ENCODE assay signal across 14 cellular contexts in the genomic region with DNA sequence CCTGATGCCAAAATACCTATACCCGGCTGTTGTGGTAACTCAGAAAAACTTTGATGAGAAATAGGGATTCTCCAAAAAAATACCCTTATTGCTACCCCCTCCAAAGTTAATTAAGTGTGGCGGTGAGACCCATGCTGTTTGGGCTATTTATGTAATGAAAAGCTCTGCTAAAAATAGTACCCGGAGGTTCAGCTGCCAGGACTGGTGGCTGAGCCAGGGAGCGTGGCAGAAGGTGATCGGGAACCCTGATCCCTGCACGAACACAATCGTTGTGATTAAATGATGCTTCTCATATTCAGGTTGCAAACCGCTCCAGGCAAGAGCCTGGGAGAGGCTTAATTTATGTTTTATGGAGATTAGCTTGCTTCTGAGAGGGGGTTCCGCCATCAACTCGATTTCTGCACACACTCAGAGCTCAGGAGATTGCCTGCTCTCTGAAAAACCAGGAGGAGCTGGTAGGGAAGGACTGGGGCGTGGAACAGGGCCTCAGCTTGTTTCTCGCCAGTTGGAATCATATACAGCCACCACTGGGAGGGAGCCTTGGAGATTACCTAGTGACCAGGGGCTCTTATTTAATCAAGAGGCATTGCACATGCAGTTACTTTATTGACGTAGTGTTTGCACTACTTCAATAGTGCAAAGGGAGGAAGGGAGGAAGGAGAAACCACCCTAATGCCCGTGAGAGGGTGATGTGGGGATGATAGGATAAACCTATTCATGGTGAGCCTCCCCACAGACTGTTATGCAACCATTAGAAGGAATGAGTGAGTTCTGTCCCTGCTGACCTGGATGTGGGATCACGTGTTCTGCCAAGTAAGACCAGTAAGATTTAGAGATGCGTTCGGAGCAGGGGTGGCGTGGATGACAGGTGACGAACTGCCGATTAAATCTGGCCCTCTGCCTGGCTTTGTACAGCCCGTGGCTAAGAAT. TPM values are rescaled to one million over a fixed set of nuclear protein-coding genes. Genes with fewer than 3 reads are reported as not detected.
DNase-seq lines count a peak whose midpoint lies in the region; ATAC-seq and TF ChIP-seq lines count a peak whose summit lies in the region.
"Had no signal": no experiment of that assay in that cellular context is flagged by ENCODE, and none has a peak within 500 bp of the region (broad histone marks: within the 10 kb centered on the region; RNA-seq: fewer than 3 reads in every experiment).

No MANE protein-coding gene starts in this region.

- no peak for ATAC-seq in CD4-positive, CD25-positive, alpha-beta regulatory T cell (ENCODE audit: low read depth in 2 of 2)
- ATAC-seq in foreskin keratinocyte (peak; percentile 13), GM19463 (IDR thresholded peaks at IDR 0.05; ENCODE audit: unreplicated experiment) (no peak)

- no peaks in the 10 kb centered on the region for H3K27me3 ChIP-seq in CD4-positive, CD25-positive, alpha-beta regulatory T cell (ENCODE audit: control insufficient read depth, insufficient read depth, low read length)
- H3K27me3 ChIP-seq in foreskin keratinocyte = peaks cover 21% of the 10 kb centered on the region
- H3K27me3 ChIP-seq: brain microvascular endothelial cell had no signal

- no peak overlapping the region for H3K4me3 Mint-ChIP-seq in CD4-positive, CD25-positive, alpha-beta regulatory T cell
- H3K4me3 Mint-ChIP-seq in nephron progenitor cell = no peak overlapping the region
- H3K4me3 Mint-ChIP-seq: activated naive CD4-positive, alpha-beta T cell treated with anti-CD3 and anti-CD28 coated beads for 36 hours; stimulated activated naive CD8-positive, alpha-beta T cell treated with anti-CD3 and anti-CD28 coated beads, Interleukin-15, Interleukin-2, amounts not matched to agents 100 ng/mL and 50 ng/mL, for 24 hours had no signal

- no peaks in the 10 kb centered on the region for H3K4me1 ChIP-seq in CD4-positive, CD25-positive, alpha-beta regulatory T cell (ENCODE audit: control insufficient read depth, insufficient read depth, low read length, poor library complexity, severe bottlenecking)
- no peaks in the 10 kb centered on the region for H3K4me1 ChIP-seq in foreskin keratinocyte

- TF ChIP-seq CTCF in foreskin keratinocyte (conservative IDR thresholded peaks at IDR 0.05) = no peak
- TF ChIP-seq CTCF in nephron progenitor cell (IDR thresholded peaks at IDR 0.05) = no peak

- no peaks in the 10 kb centered on the region for H3K9me3 Mint-ChIP-seq in CD4-positive, CD25-positive, alpha-beta regulatory T cell
- no peaks in the 10 kb centered on the region for H3K9me3 Mint-ChIP-seq in nephron progenitor cell
- H3K9me3 Mint-ChIP-seq: activated naive CD4-positive, alpha-beta T cell treated with anti-CD3 and anti-CD28 coated beads for 36 hours; stimulated activated naive CD8-positive, alpha-beta T cell treated with anti-CD3 and anti-CD28 coated beads, Interleukin-15, Interleukin-2, amounts not matched to agents 100 ng/mL and 50 ng/mL, for 24 hours had no signal

- no peak overlapping the region for H3K4me3 ChIP-seq in CD4-positive, CD25-positive, alpha-beta regulatory T cell (ENCODE audit: low read depth, low read length)
- H3K4me3 ChIP-seq: smooth muscle cell had no signal

- peaks cover 0 to 49% (median 18%) of the 10 kb centered on the region in 4 donors for H3K4me1 Mint-ChIP-seq in CD4-positive, CD25-positive, alpha-beta regulatory T cell
- H3K4me1 Mint-ChIP-seq in nephron progenitor cell = peaks cover 28% of the 10 kb centered on the region

- DNase-seq in CD4-positive, CD25-positive, alpha-beta regulatory T cell = no peak
- DNase-seq in NCI-H69 (lab: John Stamatoyannopoulos, UW) (peak; percentile 58), foreskin keratinocyte (peak; percentile 23 to 38), nephron progenitor cell (no peak), NCI-H748 (lab: John Stamatoyannopoulos, UW; ENCODE audit: unreplicated experiment) (no peak), NCI-H1105 (lab: John Stamatoyannopoulos, UW) (no peak)
- no peak for DNase-seq in stimulated activated CD4-positive, alpha-beta T cell treated with anti-CD3 and anti-CD28 coated beads, Interleukin-4, amount 100 ng/mL, for 1 hour
- DNase-seq: activated CD4-positive, alpha-beta T cell treated with anti-CD3 and anti-CD28 coated beads for 4 hours; activated naive CD4-positive, alpha-beta T cell treated with anti-CD3 and anti-CD28 coated beads for 36 hours; brain microvascular endothelial cell; H7 had no signal

- no peaks in the 10 kb centered on the region for H3K27me3 Mint-ChIP-seq in CD4-positive, CD25-positive, alpha-beta regulatory T cell
- peaks cover 29% of the 10 kb centered on the region for H3K27me3 Mint-ChIP-seq in nephron progenitor cell (ENCODE audit: low read depth, poor library complexity)
- H3K27me3 Mint-ChIP-seq: stimulated activated naive CD8-positive, alpha-beta T cell treated with anti-CD3 and anti-CD28 coated beads, Interleukin-15, Interleukin-2, amounts not matched to agents 100 ng/mL and 50 ng/mL, for 24 hours had no signal

- H3K27ac Mint-ChIP-seq in CD4-positive, CD25-positive, alpha-beta regulatory T cell = peak overlapping the region; percentile 16 to 84 (median 40)
- peak overlapping the region; percentile 62 for H3K27ac Mint-ChIP-seq in nephron progenitor cell
- H3K27ac Mint-ChIP-seq: activated naive CD4-positive, alpha-beta T cell treated with anti-CD3 and anti-CD28 coated beads for 36 hours; stimulated activated naive CD8-positive, alpha-beta T cell treated with anti-CD3 and anti-CD28 coated beads, Interleukin-15, Interleukin-2, amounts not matched to agents 100 ng/mL and 50 ng/mL, for 24 hours had no signal

- peaks cover 35% of the 10 kb centered on the region for H3K36me3 Mint-ChIP-seq in CD4-positive, CD25-positive, alpha-beta regulatory T cell
- H3K36me3 Mint-ChIP-seq in nephron progenitor cell (ENCODE audit: low read depth) = no peaks in the 10 kb centered on the region

- peaks cover 33% of the 10 kb centered on the region for H3K36me3 ChIP-seq in CD4-positive, CD25-positive, alpha-beta regulatory T cell (ENCODE audit: control insufficient read depth, insufficient read depth, low read length)
- H3K36me3 ChIP-seq: brain microvascular endothelial cell had no signal

- no peak overlapping the region for H3K27ac ChIP-seq in CD4-positive, CD25-positive, alpha-beta regulatory T cell (ENCODE audit: insufficient read depth, low read length, poor library complexity, severe bottlenecking)
- no peak overlapping the region for H3K27ac ChIP-seq in foreskin keratinocyte
- H3K27ac ChIP-seq: brain microvascular endothelial cell had no signal

- no peaks in the 10 kb centered on the region for H3K9me3 ChIP-seq in CD4-positive, CD25-positive, alpha-beta regulatory T cell (ENCODE audit: control insufficient read depth in 2 of 2, low read length in 2 of 2)

RNA-seq across cellular contexts. Expression of a gene that starts 23.4 kb away (rescaled TPM):
- 7.0 TPM for total RNA-seq in CD4-positive, CD25-positive, alpha-beta regulatory T cell
- 1 to 10 TPM; 1.6 to 3.6 (median 1.9) TPM for polyA plus RNA-seq in CD4-positive, CD25-positive, alpha-beta regulatory T cell
- total RNA-seq in foreskin keratinocyte = not detected in 2 replicates
- not detected in 2 replicates for polyA plus RNA-seq in foreskin keratinocyte

Comparison
In these comparisons a context has a peak if more than half of its experiments do, and no peak if none do; other contexts are left out.
1. DNase-seq: peak in NCI-H69 (single experiment) and foreskin keratinocyte (2 of 2); none in CD4-positive, CD25-positive, alpha-beta regulatory T cell (0 of 3), nephron progenitor cell (single experiment), NCI-H748 (single experiment), NCI-H1105 (single experiment) and stimulated activated CD4-positive, alpha-beta T cell treated with anti-CD3 and anti-CD28 coated beads, Interleukin-4, amount 100 ng/mL, for 1 hour (single experiment).